ENCODE assay signal across 13 cellular contexts in the genomic region with DNA sequence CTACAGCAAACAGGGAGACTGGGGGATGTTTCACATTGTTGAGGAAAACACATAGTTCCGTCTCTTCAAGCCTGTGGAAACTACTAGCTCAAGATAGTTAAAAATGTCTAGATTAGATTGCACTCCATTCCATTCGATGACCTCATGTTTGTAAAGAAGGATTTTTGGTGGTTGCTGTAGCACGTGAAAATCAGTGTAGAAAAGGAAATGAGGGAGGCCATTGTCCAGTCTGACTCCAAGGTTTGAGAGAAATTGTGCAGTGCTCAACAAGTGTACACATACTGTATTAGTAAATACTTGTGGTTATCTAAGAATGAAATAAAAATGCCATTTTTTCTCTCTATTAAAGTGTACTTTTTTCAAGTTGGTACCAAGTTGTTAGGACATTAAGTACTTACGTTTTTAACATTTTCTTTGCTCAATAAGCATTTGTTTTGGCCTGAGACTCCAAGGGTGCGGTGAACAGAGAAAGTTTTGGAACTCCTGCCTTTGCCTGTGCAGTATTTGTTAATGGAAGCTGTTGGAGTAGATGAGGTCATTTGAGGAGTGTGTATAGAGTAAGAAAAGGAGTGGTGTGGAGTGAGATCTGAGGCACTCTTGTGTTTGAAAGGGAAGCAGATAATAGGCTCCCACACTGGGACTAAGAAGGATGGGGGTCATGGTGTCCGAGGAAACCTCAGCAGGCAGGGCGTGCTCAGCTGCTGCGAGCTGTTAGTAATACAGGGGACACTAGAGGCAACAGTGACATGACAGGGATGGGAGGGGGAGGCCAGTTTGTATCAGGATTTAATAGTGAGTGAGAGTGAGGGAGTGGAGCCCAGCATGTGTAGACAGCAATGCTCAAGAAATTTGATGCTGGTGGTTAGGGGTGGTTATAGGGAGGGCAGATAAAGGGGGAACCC. TPM values are rescaled to one million over a fixed set of nuclear protein-coding genes. Genes with fewer than 3 reads are reported as not detected.
DNase-seq lines count a peak whose midpoint lies in the region; ATAC-seq and TF ChIP-seq lines count a peak whose summit lies in the region.
"Had no signal": no experiment of that assay in that cellular context is flagged by ENCODE, and none has a peak within 500 bp of the region (broad histone marks: within the 10 kb centered on the region; RNA-seq: fewer than 3 reads in every experiment).

No MANE protein-coding gene starts in this region.

- peaks cover 7 to 18% (median 9%) of the 10 kb centered on the region in 3 donors for H3K27me3 Mint-ChIP-seq in immature natural killer cell (ENCODE audit: low read depth in 3 of 3)

- no peaks in the 10 kb centered on the region for H3K36me3 Mint-ChIP-seq in immature natural killer cell

- ATAC-seq in HG03175 (IDR thresholded peaks at IDR 0.05; ENCODE audit: unreplicated experiment) = no peak
- ATAC-seq: activated T-cell treated with anti-CD3 and anti-CD28 coated beads, Interleukin-2, amount 50 U/mL, for 4 hours had no signal

- H3K4me1 Mint-ChIP-seq in immature natural killer cell = peaks cover 9 to 14% of the 10 kb centered on the region in 2 donors

- peaks cover 0 to 2% (median under 1%) of the 10 kb centered on the region in 6 donors for H3K9me3 Mint-ChIP-seq in immature natural killer cell
- H3K9me3 Mint-ChIP-seq: activated T-cell treated with anti-CD3 and anti-CD28 coated beads, Interleukin-2, amount 50 U/mL, for 4 hours had no signal

- no peak overlapping the region for H3K27ac Mint-ChIP-seq in immature natural killer cell

- peak; percentile 66 for DNase-seq in ELR (ENCODE audit: low read depth)
- DNase-seq in RPMI7951 (ENCODE audit: low read depth) = peak; percentile 19
- DNase-seq in fibroblast of villous mesenchyme (ENCODE audit: low read depth) = peak; percentile 56
- DNase-seq in retina = peak; percentile 23
- DNase-seq in NCI-H524 treated with DMSO at 0.1 percent for 48 hours (lab: John Stamatoyannopoulos, UW) = no peak
- DNase-seq in activated CD4-positive, alpha-beta T cell treated with anti-CD3 and anti-CD28 coated beads, Interleukin-2, amount 50 U/mL, for 4 hours = no peak
- no peak for DNase-seq in immature natural killer cell
- DNase-seq: activated CD4-positive, CD25-positive, alpha-beta regulatory T cell; activated T-cell treated with anti-CD3 and anti-CD28 coated beads, Interleukin-2, amount 50 U/mL, for 4 hours; heart left ventricle; SIG-M5 had no signal

- H3K4me3 Mint-ChIP-seq in immature natural killer cell = no peak overlapping the region
- H3K4me3 Mint-ChIP-seq: activated T-cell treated with anti-CD3 and anti-CD28 coated beads, Interleukin-2, amount 50 U/mL, for 4 hours had no signal

- no peak for TF ChIP-seq CTCF in fibroblast of villous mesenchyme (IDR thresholded peaks at IDR 0.05; ENCODE audit: insufficient read depth, low read depth, low read length)

- H3K4me3 ChIP-seq in fibroblast of villous mesenchyme (ENCODE audit: low read depth, low read length) = no peak overlapping the region
- H3K4me3 ChIP-seq: breast epithelium, heart left ventricle had no signal

RNA-seq across cellular contexts. Expression of a gene that starts 4.4 kb away (rescaled TPM):
- total RNA-seq in RPMI7951 (2014; rRNA removed; shearing (Covaris generic)) = 5.2 and 6.1 TPM in 2 replicates
- total RNA-seq in fibroblast of villous mesenchyme = 9.0 and 14.2 TPM in 2 replicates
- polyA plus RNA-seq in immature natural killer cell = under 1 TPM in 1 of 3 donors, not detected in 2; 0.12 TPM

Comparison
In these comparisons a context has a peak if more than half of its experiments do, and no peak if none do; other contexts are left out.
1. DNase-seq: peak in ELR (single experiment), RPMI7951 (single experiment), fibroblast of villous mesenchyme (single experiment) and retina (single experiment); none in NCI-H524 treated with DMSO at 0.1 percent for 48 hours (single experiment), activated CD4-positive, alpha-beta T cell treated with anti-CD3 and anti-CD28 coated beads, Interleukin-2, amount 50 U/mL, for 4 hours (0 of 2) and immature natural killer cell (0 of 3).